8 cellular contexts compared by ENCODE assay signal in the genomic region with DNA sequence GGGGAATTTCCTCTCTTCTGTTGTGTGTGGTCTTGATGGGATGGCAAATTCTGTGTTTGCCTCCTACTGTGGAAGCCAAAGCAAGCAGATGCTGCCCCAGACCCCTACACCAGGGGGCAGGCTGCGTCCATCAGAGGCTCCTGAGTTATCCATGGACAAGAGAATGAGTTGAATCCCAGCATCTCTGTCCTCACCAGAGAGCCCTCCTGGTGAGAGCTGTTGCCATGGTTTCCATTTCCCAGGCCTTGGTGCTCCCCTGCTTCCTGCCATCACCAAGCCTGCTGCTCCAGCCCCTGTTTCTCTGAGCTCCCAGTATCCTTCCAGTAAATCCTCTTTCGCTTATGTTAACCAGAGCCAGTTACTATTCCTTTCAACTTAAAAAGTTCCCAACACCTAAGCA.
DNase-seq lines count a peak whose midpoint lies in the region; ATAC-seq and TF ChIP-seq lines count a peak whose summit lies in the region.

No MANE protein-coding gene starts in this region.

- no peaks in the 10 kb centered on the region for H3K9me3 ChIP-seq in HEK293 (ENCODE audit: control insufficient read depth, insufficient read depth, low read depth, low read length)

- no peak overlapping the region for H3K27ac ChIP-seq in HEK293 (ENCODE audit: extremely low read depth, low read depth, low read length)

- CTCF ChIA-PET in HEK293 (lab: Yijun Ruan, JAX) = interaction anchor here (0.6 to 6.4 kb wide), 27 partner anchors 9 to 584 kb away, joined by 3 to 52 read pairs (median 4); no protein-coding TSS in a partner anchor

- TF ChIP-seq CTCF in HEK293 (tag by site-specific recombination; IDR thresholded peaks at IDR 0.05) (peak; percentile 86), astrocyte of the spinal cord (IDR thresholded peaks at IDR 0.05; ENCODE audit: low read depth, low read length) (peak; percentile 98)

- in situ Hi-C loops in astrocyte of the spinal cord (cut with HindIII; ENCODE audit: low sequenced_read_pairs) = no loop called here

- peaks cover 8% of the 10 kb centered on the region for H3K4me1 ChIP-seq in HEK293 (ENCODE audit: control insufficient read depth, insufficient read depth, low read length)

- POLR2A ChIA-PET in HEK293 (lab: Yijun Ruan, JAX) = no interaction called here

- H3K4me3 ChIP-seq in HEK293 (ENCODE audit: low read depth, low read length) (no peak overlapping the region), astrocyte of the spinal cord (ENCODE audit: low read depth, low read length) (no peak overlapping the region)

- ATAC-seq in HG03521 (IDR thresholded peaks at IDR 0.05; ENCODE audit: unreplicated experiment) (no peak), HG03045 (IDR thresholded peaks at IDR 0.05; ENCODE audit: unreplicated experiment) (no peak)

- no peaks in the 10 kb centered on the region for H3K36me3 ChIP-seq in HEK293 (ENCODE audit: control insufficient read depth in 2 of 2, insufficient read depth in 1 of 2, low read length in 2 of 2)

- DNase-seq in COLO829 (ENCODE audit: low spot score) (peak; percentile 69), NCI-H226 (peak; percentile 67), astrocyte of the spinal cord (ENCODE audit: low read depth, low spot score) (peak; percentile 92), iPS-NIHi7 (ENCODE audit: extremely low spot score) (peak; percentile 96), superior temporal gyrus (ENCODE audit: extremely low spot score) (peak; percentile 40)

TF ChIP-seq in HEK293, 187 proteins besides CTCF, POLR2A, EP300 and RAD21:
- peak; percentile 64 for TF ChIP-seq ZNF654 (tag by site-specific recombination; IDR thresholded peaks at IDR 0.05; ENCODE audit: low read depth)
- TF ChIP-seq, protein P1, sequence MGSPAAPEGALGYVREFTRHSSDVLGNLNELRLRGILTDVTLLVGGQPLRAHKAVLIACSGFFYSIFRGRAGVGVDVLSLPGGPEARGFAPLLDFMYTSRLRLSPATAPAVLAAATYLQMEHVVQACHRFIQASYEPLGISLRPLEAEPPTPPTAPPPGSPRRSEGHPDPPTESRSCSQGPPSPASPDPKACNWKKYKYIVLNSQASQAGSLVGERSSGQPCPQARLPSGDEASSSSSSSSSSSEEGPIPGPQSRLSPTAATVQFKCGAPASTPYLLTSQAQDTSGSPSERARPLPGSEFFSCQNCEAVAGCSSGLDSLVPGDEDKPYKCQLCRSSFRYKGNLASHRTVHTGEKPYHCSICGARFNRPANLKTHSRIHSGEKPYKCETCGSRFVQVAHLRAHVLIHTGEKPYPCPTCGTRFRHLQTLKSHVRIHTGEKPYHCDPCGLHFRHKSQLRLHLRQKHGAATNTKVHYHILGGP (tag by site-specific recombination; IDR thresholded peaks at IDR 0.05) = no peak
- no peak for TF ChIP-seq REPIN1 (tag by site-specific recombination; IDR thresholded peaks at IDR 0.05; ENCODE audit: low read depth)
- TF ChIP-seq ZBTB17 (tag by site-specific recombination; IDR thresholded peaks at IDR 0.05) = peak; percentile 51; the same call in 1 of the 2 replicates
- TF ChIP-seq ZSCAN30 (tag by site-specific recombination; IDR thresholded peaks at IDR 0.05) = 0 out of 2 replicates have a peak, but pooled peaks have one; percentile 39
- TF ChIP-seq GLIS1 (tag by site-specific recombination; IDR thresholded peaks at IDR 0.05) = peak; percentile 48; the same call in 1 of the 2 replicates
- TF ChIP-seq ZSCAN23 (tag by site-specific recombination; IDR thresholded peaks at IDR 0.05) = no peak
- TF ChIP-seq ZNF791 (tag by site-specific recombination; IDR thresholded peaks at IDR 0.05) = no peak
- TF ChIP-seq ZNF514 (tag by site-specific recombination; IDR thresholded peaks at IDR 0.05) = no peak
- no peak for TF ChIP-seq ZNF664 (tag by site-specific recombination; IDR thresholded peaks at IDR 0.05)
- TF ChIP-seq ZNF266 (tag by site-specific recombination; IDR thresholded peaks at IDR 0.05; ENCODE audit: low read depth) = no peak
- TF ChIP-seq, protein P2, sequence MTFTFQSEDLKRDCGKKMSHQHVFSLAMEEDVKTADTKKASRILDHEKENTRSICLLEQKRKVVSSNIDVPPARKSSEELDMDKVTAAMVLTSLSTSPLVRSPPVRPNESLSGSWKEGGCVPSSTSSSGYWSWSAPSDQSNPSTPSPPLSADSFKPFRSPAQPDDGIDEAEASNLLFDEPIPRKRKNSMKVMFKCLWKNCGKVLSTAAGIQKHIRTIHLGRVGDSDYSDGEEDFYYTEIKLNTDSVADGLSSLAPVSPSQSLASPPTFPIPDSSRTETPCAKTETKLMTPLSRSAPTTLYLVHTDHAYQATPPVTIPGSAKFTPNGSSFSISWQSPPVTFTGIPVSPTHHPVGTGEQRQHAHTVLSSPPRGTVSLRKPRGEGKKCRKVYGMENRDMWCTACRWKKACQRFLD (tag by site-specific recombination; IDR thresholded peaks at IDR 0.05) = no peak
- TF ChIP-seq, protein P3, sequence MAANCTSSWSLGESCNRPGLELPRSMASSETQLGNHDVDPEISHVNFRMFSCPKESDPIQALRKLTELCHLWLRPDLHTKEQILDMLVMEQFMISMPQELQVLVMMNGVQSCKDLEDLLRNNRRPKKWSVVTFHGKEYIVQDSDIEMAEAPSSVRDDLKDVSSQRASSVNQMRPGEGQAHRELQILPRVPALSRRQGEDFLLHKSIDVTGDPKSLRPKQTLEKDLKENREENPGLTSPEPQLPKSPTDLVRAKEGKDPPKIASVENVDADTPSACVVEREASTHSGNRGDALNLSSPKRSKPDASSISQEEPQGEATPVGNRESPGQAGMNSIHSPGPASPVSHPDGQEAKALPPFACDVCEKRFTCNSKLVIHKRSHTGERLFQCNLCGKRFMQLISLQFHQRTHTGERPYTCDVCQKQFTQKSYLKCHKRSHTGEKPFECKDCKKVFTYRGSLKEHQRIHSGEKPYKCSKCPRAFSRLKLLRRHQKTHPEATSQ (tag by site-specific recombination; IDR thresholded peaks at IDR 0.05) = no peak
- TF ChIP-seq ZNF660 (tag by site-specific recombination; IDR thresholded peaks at IDR 0.05) = peak; percentile 21; the same call in 1 of the 2 replicates
- no peak for TF ChIP-seq ZNF2 (tag by site-specific recombination; IDR thresholded peaks at IDR 0.05)
- TF ChIP-seq, protein P4, sequence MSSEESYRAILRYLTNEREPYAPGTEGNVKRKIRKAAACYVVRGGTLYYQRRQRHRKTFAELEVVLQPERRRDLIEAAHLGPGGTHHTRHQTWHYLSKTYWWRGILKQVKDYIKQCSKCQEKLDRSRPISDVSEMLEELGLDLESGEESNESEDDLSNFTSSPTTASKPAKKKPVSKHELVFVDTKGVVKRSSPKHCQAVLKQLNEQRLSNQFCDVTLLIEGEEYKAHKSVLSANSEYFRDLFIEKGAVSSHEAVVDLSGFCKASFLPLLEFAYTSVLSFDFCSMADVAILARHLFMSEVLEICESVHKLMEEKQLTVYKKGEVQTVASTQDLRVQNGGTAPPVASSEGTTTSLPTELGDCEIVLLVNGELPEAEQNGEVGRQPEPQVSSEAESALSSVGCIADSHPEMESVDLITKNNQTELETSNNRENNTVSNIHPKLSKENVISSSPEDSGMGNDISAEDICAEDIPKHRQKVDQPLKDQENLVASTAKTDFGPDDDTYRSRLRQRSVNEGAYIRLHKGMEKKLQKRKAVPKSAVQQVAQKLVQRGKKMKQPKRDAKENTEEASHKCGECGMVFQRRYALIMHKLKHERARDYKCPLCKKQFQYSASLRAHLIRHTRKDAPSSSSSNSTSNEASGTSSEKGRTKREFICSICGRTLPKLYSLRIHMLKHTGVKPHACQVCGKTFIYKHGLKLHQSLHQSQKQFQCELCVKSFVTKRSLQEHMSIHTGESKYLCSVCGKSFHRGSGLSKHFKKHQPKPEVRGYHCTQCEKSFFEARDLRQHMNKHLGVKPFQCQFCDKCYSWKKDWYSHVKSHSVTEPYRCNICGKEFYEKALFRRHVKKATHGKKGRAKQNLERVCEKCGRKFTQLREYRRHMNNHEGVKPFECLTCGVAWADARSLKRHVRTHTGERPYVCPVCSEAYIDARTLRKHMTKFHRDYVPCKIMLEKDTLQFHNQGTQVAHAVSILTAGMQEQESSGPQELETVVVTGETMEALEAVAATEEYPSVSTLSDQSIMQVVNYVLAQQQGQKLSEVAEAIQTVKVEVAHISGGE (tag by site-specific recombination; conservative IDR thresholded peaks at IDR 0.05; ENCODE audit: low read depth) = no peak
- TF ChIP-seq, protein P5, sequence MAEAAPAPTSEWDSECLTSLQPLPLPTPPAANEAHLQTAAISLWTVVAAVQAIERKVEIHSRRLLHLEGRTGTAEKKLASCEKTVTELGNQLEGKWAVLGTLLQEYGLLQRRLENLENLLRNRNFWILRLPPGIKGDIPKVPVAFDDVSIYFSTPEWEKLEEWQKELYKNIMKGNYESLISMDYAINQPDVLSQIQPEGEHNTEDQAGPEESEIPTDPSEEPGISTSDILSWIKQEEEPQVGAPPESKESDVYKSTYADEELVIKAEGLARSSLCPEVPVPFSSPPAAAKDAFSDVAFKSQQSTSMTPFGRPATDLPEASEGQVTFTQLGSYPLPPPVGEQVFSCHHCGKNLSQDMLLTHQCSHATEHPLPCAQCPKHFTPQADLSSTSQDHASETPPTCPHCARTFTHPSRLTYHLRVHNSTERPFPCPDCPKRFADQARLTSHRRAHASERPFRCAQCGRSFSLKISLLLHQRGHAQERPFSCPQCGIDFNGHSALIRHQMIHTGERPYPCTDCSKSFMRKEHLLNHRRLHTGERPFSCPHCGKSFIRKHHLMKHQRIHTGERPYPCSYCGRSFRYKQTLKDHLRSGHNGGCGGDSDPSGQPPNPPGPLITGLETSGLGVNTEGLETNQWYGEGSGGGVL (tag by site-specific recombination; IDR thresholded peaks at IDR 0.05) = no peak
- no peak for TF ChIP-seq KLF10 (tag by site-specific recombination; IDR thresholded peaks at IDR 0.05)
- no peak for TF ChIP-seq ZNF366 (tag by site-specific recombination; conservative IDR thresholded peaks at IDR 0.05)
- TF ChIP-seq, protein P6, sequence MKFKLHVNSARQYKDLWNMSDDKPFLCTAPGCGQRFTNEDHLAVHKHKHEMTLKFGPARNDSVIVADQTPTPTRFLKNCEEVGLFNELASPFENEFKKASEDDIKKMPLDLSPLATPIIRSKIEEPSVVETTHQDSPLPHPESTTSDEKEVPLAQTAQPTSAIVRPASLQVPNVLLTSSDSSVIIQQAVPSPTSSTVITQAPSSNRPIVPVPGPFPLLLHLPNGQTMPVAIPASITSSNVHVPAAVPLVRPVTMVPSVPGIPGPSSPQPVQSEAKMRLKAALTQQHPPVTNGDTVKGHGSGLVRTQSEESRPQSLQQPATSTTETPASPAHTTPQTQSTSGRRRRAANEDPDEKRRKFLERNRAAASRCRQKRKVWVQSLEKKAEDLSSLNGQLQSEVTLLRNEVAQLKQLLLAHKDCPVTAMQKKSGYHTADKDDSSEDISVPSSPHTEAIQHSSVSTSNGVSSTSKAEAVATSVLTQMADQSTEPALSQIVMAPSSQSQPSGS (tag by site-specific recombination; IDR thresholded peaks at IDR 0.05; ENCODE audit: low read depth) = no peak

Comparison
In these comparisons a context has a peak if more than half of its experiments do, and no peak if none do; other contexts are left out.
1. DNase-seq: peak in every context shown above with its lines; median percentile 96 in iPS-NIHi7; 92 in astrocyte of the spinal cord; 69 in COLO829; 67 in NCI-H226; 40 in superior temporal gyrus.